Comparison of ENCODE assay signal across 14 cellular contexts in the genomic region with DNA sequence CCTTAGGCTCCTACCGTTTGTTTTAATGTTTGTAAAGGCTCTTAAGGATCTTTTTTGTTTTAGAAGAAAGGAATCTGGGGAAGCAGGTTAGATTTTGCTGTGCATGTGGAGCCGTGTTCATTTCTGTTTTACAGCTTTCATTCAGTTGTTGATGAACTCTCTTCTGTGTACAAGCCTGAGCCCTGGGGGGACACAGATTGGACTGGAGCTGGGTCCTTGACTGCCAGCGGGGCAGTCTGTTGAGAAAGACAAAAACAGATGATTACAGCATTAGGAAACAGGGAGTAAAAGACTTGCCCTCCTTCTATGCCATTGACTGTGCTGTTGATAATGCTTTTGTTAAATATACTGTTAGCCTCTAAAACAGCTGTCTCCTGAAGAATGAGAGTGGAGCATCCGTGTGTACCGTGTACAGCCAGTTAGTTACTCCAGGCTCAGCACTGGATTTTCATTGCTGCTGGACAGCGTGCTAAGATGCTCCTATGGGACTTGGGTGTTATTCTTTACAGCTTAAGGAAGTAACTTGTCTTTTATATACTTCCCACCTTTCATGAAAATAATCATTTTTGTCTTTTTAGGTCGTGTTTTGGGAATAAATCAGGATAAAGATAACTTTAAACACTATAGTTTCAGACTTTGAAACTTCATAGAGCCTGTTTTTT. TPM values are rescaled to one million over a fixed set of nuclear protein-coding genes. Genes with fewer than 3 reads are reported as not detected.
DNase-seq lines count a peak whose midpoint lies in the region; ATAC-seq and TF ChIP-seq lines count a peak whose summit lies in the region.
"Had no signal": no experiment of that assay in that cellular context is flagged by ENCODE, and none has a peak within 500 bp of the region (broad histone marks: within the 10 kb centered on the region; RNA-seq: fewer than 3 reads in every experiment).

No MANE protein-coding gene starts in this region.

- peak overlapping the region; percentile 96 for H3K27ac Mint-ChIP-seq in chondrocyte (ENCODE audit: unreplicated experiment)

- in situ Hi-C loops in HAP-1 (cut with MboI; ENCODE audit: low sequenced_read_pairs) (loop anchor here (25.0 kb wide), 1 partner anchor 467 kb away; a partner anchor contains a TSS), transverse colon (cut with MboI; ENCODE audit: low pct_ligation_motif_present in 1 of 4, low pct_unique_long_range_greater_than_20kb in 1 of 4, low sequenced_read_pairs in 3 of 4) (loop anchor here in 2 of 4 donors (10.0 kb wide), 2 partner anchors 71 to 239 kb away; no protein-coding TSS in a partner anchor)

- TF ChIP-seq CTCF in chondrocyte (IDR thresholded peaks at IDR 0.05), result no peak
- no peak for TF ChIP-seq CTCF in transverse colon (IDR thresholded peaks at IDR 0.05)
- no peak for TF ChIP-seq CTCF in testis (IDR thresholded peaks at IDR 0.05)

- no peak overlapping the region for H3K4me3 ChIP-seq in HAP-1
- no peak overlapping the region for H3K4me3 ChIP-seq in transverse colon
- no peak overlapping the region for H3K4me3 ChIP-seq in testis

- DNase-seq in activated T-cell treated with anti-CD3 and anti-CD28 coated beads, Interleukin-2, amount 50 U/mL, for 1 hour, result peak; percentile 4
- DNase-seq in activated T-cell treated with anti-CD3 and anti-CD28 coated beads for 4 hours, result no peak
- peak; percentile 59 to 68 for DNase-seq in HAP-1 (ENCODE audit: low spot score in 2 of 2)
- peak; percentile 18 for DNase-seq in chondrocyte (ENCODE audit: low spot score)
- DNase-seq in sciatic nerve (ENCODE audit: low spot score), result peak; percentile 12
- DNase-seq in transverse colon, result no peak
- no peak for DNase-seq in testis
- DNase-seq in NCI-H2171 treated with DMSO at 0.1 percent for 48 hours (lab: John Stamatoyannopoulos, UW), result no peak
- DNase-seq: activated CD4-positive, alpha-beta T cell treated with anti-CD3 and anti-CD28 coated beads, Interleukin-2, amount 10 ng/mL, durations not matched to agents 7 days and 5 days; caudate nucleus; GOT3; NCI-H2029 treated with DMSO at 0.1 percent for 48 hours had no signal

- H3K36me3 ChIP-seq in HAP-1 (replicated peaks) (peaks cover 17% of the 10 kb centered on the region), transverse colon (peaks cover 0 to 16% (median 7%) of the 10 kb centered on the region in 4 donors), testis (ENCODE audit: low read depth, missing control alignments) (no peaks in the 10 kb centered on the region)

- H3K4me3 Mint-ChIP-seq in chondrocyte (ENCODE audit: unreplicated experiment), result peak overlapping the region; percentile 57

- ATAC-seq in sciatic nerve, result no peak

- H3K4me1 Mint-ChIP-seq in chondrocyte (ENCODE audit: low read depth), result peaks cover 47% of the 10 kb centered on the region

- TF ChIP-seq POLR2A in transverse colon (IDR thresholded peaks at IDR 0.05) (no peak), testis (IDR thresholded peaks at IDR 0.05) (no peak)

- 63 to 73% methylated on average over 7 of the region's 7 CpGs for WGBS in transverse colon (ENCODE audit: low coverage in 1 of 2), 2 donors
- 60 to 74% methylated on average over 7 of the region's 7 CpGs for WGBS in testis, 2 donors

- H3K27me3 ChIP-seq in HAP-1 (ENCODE audit: low read depth) (no peaks in the 10 kb centered on the region), transverse colon (no peaks in the 10 kb centered on the region), testis (no peaks in the 10 kb centered on the region)
- H3K27me3 ChIP-seq: esophagus muscularis mucosa had no signal

- TF ChIP-seq EP300 in transverse colon (IDR thresholded peaks at IDR 0.05; ENCODE audit: low read depth), result no peak

- H3K9me3 ChIP-seq in HAP-1 (no peaks in the 10 kb centered on the region), transverse colon (no peaks in the 10 kb centered on the region), testis (no peaks in the 10 kb centered on the region)
- H3K9me3 ChIP-seq: esophagus muscularis mucosa had no signal

- H3K27ac ChIP-seq in transverse colon (peak overlapping the region in 1 of 4 donors; percentile 4), testis (no peak overlapping the region)
- H3K27ac ChIP-seq: RWPE1 had no signal

- H3K27me3 Mint-ChIP-seq in chondrocyte (ENCODE audit: low read depth), result no peaks in the 10 kb centered on the region
- H3K27me3 Mint-ChIP-seq: activated CD4-positive, alpha-beta T cell treated with anti-CD3 and anti-CD28 coated beads, Interleukin-2, amount 10 ng/mL, durations not matched to agents 7 days and 5 days had no signal

- H3K9me3 Mint-ChIP-seq in chondrocyte (ENCODE audit: low read depth), result no peaks in the 10 kb centered on the region
- H3K9me3 Mint-ChIP-seq: activated CD4-positive, alpha-beta T cell treated with anti-CD3 and anti-CD28 coated beads, Interleukin-2, amount 10 ng/mL, durations not matched to agents 7 days and 5 days had no signal

- peaks cover 5% of the 10 kb centered on the region for H3K36me3 Mint-ChIP-seq in chondrocyte (ENCODE audit: low read depth)

- H3K4me1 ChIP-seq in HAP-1, result peaks cover 24% of the 10 kb centered on the region
- H3K4me1 ChIP-seq in transverse colon, result peaks cover 22 to 33% (median 29%) of the 10 kb centered on the region in 4 donors
- peaks cover 16% of the 10 kb centered on the region for H3K4me1 ChIP-seq in testis

- intact Hi-C loops in sciatic nerve (cut with DNase I) (loop anchor here (10.0 kb wide), 1 partner anchor 239 kb away; no protein-coding TSS in a partner anchor), transverse colon (cut with DNase I; ENCODE audit: low total_unique reads) (no loop called here), testis (cut with DNase I; ENCODE audit: low total_unique reads) (no loop called here)

RNA-seq across cellular contexts. Expression of a gene that starts 3.2 kb away (rescaled TPM):
- total RNA-seq in chondrocyte (139 to 189 TPM (median 186 TPM) in 3 replicates), sciatic nerve (55.9 TPM), transverse colon (10 to 100 TPM; 15.7 to 69.5 (median 39.9) TPM), testis (10 to 100 TPM; 69.1 to 73.1 TPM)
- 114 TPM for polyA plus RNA-seq in testis (ENCODE audit: insufficient read depth, low read depth, low replicate concordance)

RNA-seq across cellular contexts. Expression of a gene that starts 11.7 kb away (rescaled TPM):
- total RNA-seq in chondrocyte (30.3 to 37.2 TPM (median 30.6 TPM) in 3 replicates), sciatic nerve (50.3 TPM), transverse colon (100 to 1,000 TPM in 3 of 4 donors, 10 to 100 TPM in 1; 83.6 to 403 (median 224) TPM), testis (100 to 1,000 TPM; 115 to 215 TPM)
- 73.9 TPM for polyA plus RNA-seq in testis (ENCODE audit: insufficient read depth, low read depth, low replicate concordance)

Comparison
In these comparisons a context has a peak if more than half of its experiments do, and no peak if none do; other contexts are left out.
1. DNase-seq: peak in activated T-cell treated with anti-CD3 and anti-CD28 coated beads, Interleukin-2, amount 50 U/mL, for 1 hour (single experiment), HAP-1 (2 of 2), chondrocyte (single experiment) and sciatic nerve (single experiment); none in activated T-cell treated with anti-CD3 and anti-CD28 coated beads for 4 hours (single experiment), transverse colon (single experiment), testis (single experiment) and NCI-H2171 treated with DMSO at 0.1 percent for 48 hours (single experiment).